In the genomic region with DNA sequence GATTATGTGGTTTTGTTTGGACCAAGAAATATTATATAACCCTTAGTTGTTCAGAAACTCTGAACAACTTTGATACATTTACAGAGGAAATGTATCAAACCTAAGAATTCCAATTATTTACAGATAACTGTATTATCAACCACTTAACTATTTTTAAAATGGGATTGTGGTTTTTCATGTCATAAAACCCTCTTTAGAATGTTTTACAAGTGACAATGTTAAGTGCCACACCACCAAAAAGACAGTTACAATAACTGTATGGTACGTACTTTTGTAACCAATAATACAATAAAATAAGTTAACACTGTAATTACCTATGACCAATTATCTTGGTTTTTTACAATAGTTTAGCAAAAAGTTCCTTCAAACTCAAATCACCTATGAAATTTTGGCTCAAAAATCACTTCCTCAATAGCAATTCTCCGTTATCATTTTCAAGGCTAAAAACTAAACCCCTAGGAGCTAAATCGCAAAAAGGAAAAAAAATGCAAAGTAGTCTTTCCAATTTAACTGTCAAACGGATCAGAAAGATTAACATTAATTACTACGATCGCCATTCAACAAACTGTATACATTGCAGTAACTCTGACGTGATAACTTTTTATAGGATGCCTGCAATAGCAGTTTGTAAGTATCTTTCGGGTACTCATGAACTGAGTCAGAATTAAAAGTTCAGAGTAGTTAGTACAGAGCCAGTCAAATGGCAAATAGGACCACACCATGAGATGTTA, we compare ENCODE assay signal across 7 cellular contexts. TPM values are rescaled to one million over a fixed set of nuclear protein-coding genes. Genes with fewer than 3 reads are reported as not detected.
DNase-seq lines count a peak whose midpoint lies in the region; FAIRE-seq and TF ChIP-seq lines count a peak whose summit lies in the region.

No MANE protein-coding gene starts in this region.

- TF ChIP-seq CTCF in fibroblast of villous mesenchyme (IDR thresholded peaks at IDR 0.05; ENCODE audit: insufficient read depth, low read depth, low read length) (no peak), spleen (IDR thresholded peaks at IDR 0.05 in 8 of 11, conservative IDR thresholded peaks at IDR 0.05 in 3 of 11) (no peak)

- WGBS in spleen, 5 donors: 0 to 1% (median 1%) methylated on average over 8 of the region's 8 CpGs

- H3K4me1 ChIP-seq in SJCRH30 (no peaks in the 10 kb centered on the region), spleen (peaks cover 34 to 65% (median 55%) of the 10 kb centered on the region in 6 donors)

- FAIRE-seq in H54 (lab: Jason Lieb, UNC) (peak; percentile 20), GM19239 (lab: Jason Lieb, UNC) (no peak)

- H3K9me3 ChIP-seq in SJCRH30 (replicated peaks) (no peaks in the 10 kb centered on the region), spleen (no peaks in the 10 kb centered on the region)

- DNase-seq in H54 (ENCODE audit: insufficient read length, low spot score) (no peak), SJCRH30 (no peak), fibroblast of villous mesenchyme (ENCODE audit: low read depth) (peak; percentile 51), spleen (no peak), GM19239 (ENCODE audit: insufficient read length, low spot score) (no peak), activated gamma-delta T cell treated with Interleukin-2 at 50 U/mL for 16 hours (no peak), glomerular visceral epithelial cell (ENCODE audit: extremely low spot score) (no peak)

- H3K27me3 ChIP-seq in SJCRH30 (no peaks in the 10 kb centered on the region), spleen (replicated peaks in 1 of 7) (no peaks in the 10 kb centered on the region)

- H3K4me3 ChIP-seq in SJCRH30 (peak overlapping the region; percentile 84), fibroblast of villous mesenchyme (ENCODE audit: low read depth, low read length) (peak overlapping the region; percentile 96), spleen (peak overlapping the region; percentile 85 to 97 (median 92))

- H3K27ac ChIP-seq in SJCRH30: no peak overlapping the region
- peak overlapping the region in 7 of 8 donors; percentile 96 to 100 (median 99) for H3K27ac ChIP-seq in spleen

- no peak for TF ChIP-seq POLR2A in H54 (IDR thresholded peaks at IDR 0.05; ENCODE audit: low read depth, low read length)
- TF ChIP-seq POLR2A in spleen (IDR thresholded peaks at IDR 0.05): no peak

- H3K36me3 ChIP-seq in SJCRH30 (no peaks in the 10 kb centered on the region), spleen (no peaks in the 10 kb centered on the region)

- intact Hi-C loops in spleen (cut with DNase I; ENCODE audit: low total_unique reads): loop anchor here (10.0 kb wide), 1 partner anchor 135 kb away; no protein-coding TSS in a partner anchor

RNA-seq across cellular contexts. Expression of a gene that starts 1.5 kb away (rescaled TPM):
- total RNA-seq in SJCRH30 (2014; rRNA removed; shearing (Covaris generic)): 22.3 and 24.1 TPM in 2 replicates
- total RNA-seq in fibroblast of villous mesenchyme (42.5 and 55.3 TPM in 2 replicates), spleen (100 to 1,000 TPM in 2 of 7 donors, 10 to 100 TPM in 5; 62.7 to 111 (median 88.3) TPM)
- 10 to 100 TPM in 1 of 3 donors, 1 to 10 TPM in 2; 8.9 to 14.7 (median 9.1) TPM for polyA plus RNA-seq in spleen
